1 cellular context compared by ENCODE assay signal in genomic region chr12:57452181-57452936, GRCh38.
TF ChIP-seq lines count a peak whose summit lies in the region.

No MANE protein-coding gene starts in this region.

TF ChIP-seq in WTC11, 78 proteins besides CTCF, POLR2A, EP300 and RAD21:
- TF ChIP-seq AFF4 (CRISPR knock-in tag; IDR thresholded peaks at IDR 0.05; ENCODE audit: borderline replicate concordance) (no peak), ZNF425 (CRISPR knock-in tag; conservative IDR thresholded peaks at IDR 0.05) (no peak), ARID4B (CRISPR knock-in tag; IDR thresholded peaks at IDR 0.05; ENCODE audit: borderline replicate concordance) (no peak), IRF2 (CRISPR knock-in tag; IDR thresholded peaks at IDR 0.05; ENCODE audit: borderline replicate concordance, low read depth) (no peak), ZNF317 (CRISPR knock-in tag; IDR thresholded peaks at IDR 0.05; ENCODE audit: borderline replicate concordance, low read depth) (no peak), TEAD4 (CRISPR knock-in tag; IDR thresholded peaks at IDR 0.05) (no peak), ZNF396 (CRISPR knock-in tag; IDR thresholded peaks at IDR 0.05; ENCODE audit: borderline replicate concordance) (no peak), FOXP1 (CRISPR knock-in tag; IDR thresholded peaks at IDR 0.05; ENCODE audit: borderline replicate concordance) (no peak), ZNF232 (CRISPR knock-in tag; IDR thresholded peaks at IDR 0.05) (no peak), ZNF263 (CRISPR knock-in tag; IDR thresholded peaks at IDR 0.05; ENCODE audit: low read depth) (no peak), MAX (CRISPR knock-in tag; IDR thresholded peaks at IDR 0.05) (no peak), ERG (CRISPR knock-in tag; IDR thresholded peaks at IDR 0.05) (no peak), TCF7 (CRISPR knock-in tag; IDR thresholded peaks at IDR 0.05; ENCODE audit: low read depth) (no peak), NR3C1 (CRISPR knock-in tag; conservative IDR thresholded peaks at IDR 0.05; ENCODE audit: low read depth) (no peak), ZNF219 (CRISPR knock-in tag; IDR thresholded peaks at IDR 0.05; ENCODE audit: borderline replicate concordance) (no peak), AR (CRISPR knock-in tag; IDR thresholded peaks at IDR 0.05) (no peak), PRDM15 (CRISPR knock-in tag; IDR thresholded peaks at IDR 0.05) (no peak), ZNF512 (CRISPR knock-in tag; IDR thresholded peaks at IDR 0.05; ENCODE audit: borderline replicate concordance) (no peak)
